In the genomic region with DNA sequence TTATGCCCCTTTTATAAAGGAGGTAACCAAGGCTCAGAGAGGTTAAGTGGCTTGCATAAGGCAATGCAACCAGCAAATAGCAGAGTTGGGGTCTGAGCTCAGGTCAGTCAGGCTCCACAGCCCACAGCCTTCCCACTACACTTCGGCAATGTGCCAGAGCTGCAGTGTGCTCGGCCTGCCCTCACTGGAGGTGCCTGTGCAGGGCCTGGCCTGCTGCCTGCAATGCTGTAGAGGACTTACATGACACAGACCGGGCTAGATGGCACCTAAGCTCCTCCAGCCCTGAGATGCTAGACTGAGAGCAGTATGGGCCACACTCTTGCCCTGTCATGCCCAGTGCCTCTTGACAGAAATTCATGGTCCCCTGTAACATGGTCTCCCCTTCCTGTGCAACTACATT, we compare ENCODE assay signal across 21 cellular contexts.
"Had no signal": no experiment of that assay in that cellular context is flagged by ENCODE, and none has a peak within 500 bp of the region (broad histone marks: within the 10 kb centered on the region; RNA-seq: fewer than 3 reads in every experiment).

No MANE protein-coding gene starts in this region.

- H3K9me3 ChIP-seq: MG63, SJSA1 had no signal

- H3K4me3 ChIP-seq: MG63, SJSA1, SK-N-MC had no signal

- H3K27ac ChIP-seq: HL-60, RWPE1, SJSA1, SK-N-MC had no signal

- DNase-seq: Karpas-422, KG1, MG63, NCI-H1092, NCI-H1105 treated with DMSO at 0.1 percent for 48 hours, NCI-H1436, NCI-H187, NCI-H2029, NCI-H2081 treated with DMSO at 0.1 percent for 48 hours, NCI-H2171, NCI-H226, NCI-H446, NCI-H510A, NCI-H524 treated with DMSO at 0.1 percent for 48 hours, NCI-H69, NCI-H774, SIG-M5 had no signal

- H3K4me1 ChIP-seq: SJSA1 had no signal

- H3K36me3 ChIP-seq: MG63, SJSA1 had no signal

- H3K27me3 ChIP-seq: MG63, SJSA1 had no signal
